8 cellular contexts compared by ENCODE assay signal in the genomic region with DNA sequence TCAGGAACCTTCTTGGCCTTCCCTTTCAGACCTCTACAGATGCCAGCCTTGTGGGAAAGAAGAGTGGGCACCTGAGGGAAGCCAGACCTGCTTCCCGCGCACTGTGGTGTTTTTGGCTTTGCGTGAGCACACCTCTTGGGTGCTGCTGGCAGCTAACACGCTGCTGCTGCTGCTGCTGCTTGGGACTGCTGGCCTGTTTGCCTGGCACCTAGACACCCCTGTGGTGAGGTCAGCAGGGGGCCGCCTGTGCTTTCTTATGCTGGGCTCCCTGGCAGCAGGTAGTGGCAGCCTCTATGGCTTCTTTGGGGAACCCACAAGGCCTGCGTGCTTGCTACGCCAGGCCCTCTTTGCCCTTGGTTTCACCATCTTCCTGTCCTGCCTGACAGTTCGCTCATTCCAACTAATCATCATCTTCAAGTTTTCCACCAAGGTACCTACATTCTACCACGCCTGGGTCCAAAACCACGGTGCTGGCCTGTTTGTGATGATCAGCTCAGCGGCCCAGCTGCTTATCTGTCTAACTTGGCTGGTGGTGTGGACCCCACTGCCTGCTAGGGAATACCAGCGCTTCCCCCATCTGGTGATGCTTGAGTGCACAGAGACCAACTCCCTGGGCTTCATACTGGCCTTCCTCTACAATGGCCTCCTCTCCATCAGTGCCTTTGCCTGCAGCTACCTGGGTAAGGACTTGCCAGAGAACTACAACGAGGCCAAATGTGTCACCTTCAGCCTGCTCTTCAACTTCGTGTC. TPM values are rescaled to one million over a fixed set of nuclear protein-coding genes. Genes with fewer than 3 reads are reported as not detected.
A peak's percentile ranks its signal among the peaks of the same experiment; 100 is the strongest.
DNase-seq lines count a peak whose midpoint lies in the region; ATAC-seq and TF ChIP-seq lines count a peak whose summit lies in the region.

No MANE protein-coding gene starts in this region.

- H3K36me3 ChIP-seq in transverse colon: no peaks in the 10 kb centered on the region

- no peak for DNase-seq in activated naive CD4-positive, alpha-beta T cell treated with anti-CD3 and anti-CD28 coated beads, Interleukin-2, amount 10 ng/mL, durations not matched to agents 7 days and 5 days
- DNase-seq in activated naive CD4-positive, alpha-beta T cell treated with anti-CD3 and anti-CD28 coated beads, Interleukin-2, amount 50 U/mL, for 16 hours: no peak
- DNase-seq in MCF 10A (ENCODE audit: unreplicated experiment) (no peak), mesothelial cell of epicardium (ENCODE audit: low spot score in 2 of 2, unreplicated experiment in 2 of 2) (no peak), transverse colon (no peak), NCI-H526 (lab: John Stamatoyannopoulos, UW) (no peak), GM03348 (ENCODE audit: low spot score) (no peak)

- peak overlapping the region; percentile 98 for H3K4me3 Mint-ChIP-seq in activated naive CD4-positive, alpha-beta T cell treated with anti-CD3 and anti-CD28 coated beads, Interleukin-2, amount 10 ng/mL, durations not matched to agents 7 days and 5 days
- H3K4me3 Mint-ChIP-seq in MCF 10A (ENCODE audit: unreplicated experiment) (peak overlapping the region; percentile 94), mesothelial cell of epicardium (peak overlapping the region; percentile 94)

- H3K36me3 Mint-ChIP-seq in activated naive CD4-positive, alpha-beta T cell treated with anti-CD3 and anti-CD28 coated beads, Interleukin-2, amount 10 ng/mL, durations not matched to agents 7 days and 5 days: peaks cover 11% of the 10 kb centered on the region
- no peaks in the 10 kb centered on the region for H3K36me3 Mint-ChIP-seq in MCF 10A (ENCODE audit: insufficient read depth, unreplicated experiment)
- H3K36me3 Mint-ChIP-seq in mesothelial cell of epicardium: no peaks in the 10 kb centered on the region

- TF ChIP-seq CTCF in MCF 10A (IDR thresholded peaks at IDR 0.05; ENCODE audit: unreplicated experiment) (no peak), mesothelial cell of epicardium (IDR thresholded peaks at IDR 0.05; ENCODE audit: unreplicated experiment) (no peak), transverse colon (IDR thresholded peaks at IDR 0.05) (no peak)

- 88% methylated on average over 14 of the region's 14 CpGs; no CpG with 5 or more reads in 1 of the 2 donors for WGBS in transverse colon (ENCODE audit: low coverage in 1 of 2), 2 donors

- in situ Hi-C loops in transverse colon (cut with MboI; ENCODE audit: low pct_ligation_motif_present in 1 of 4, low pct_unique_long_range_greater_than_20kb in 1 of 4, low sequenced_read_pairs in 3 of 4): loop anchor here in 1 of 4 donors (10.0 kb wide), 1 partner anchor 46 kb away; the partner anchor contains the start of gene THAP3

- H3K27me3 Mint-ChIP-seq in activated naive CD4-positive, alpha-beta T cell treated with anti-CD3 and anti-CD28 coated beads, Interleukin-2, amount 10 ng/mL, durations not matched to agents 7 days and 5 days: peaks cover 10% of the 10 kb centered on the region
- no peaks in the 10 kb centered on the region for H3K27me3 Mint-ChIP-seq in MCF 10A (ENCODE audit: insufficient read depth, unreplicated experiment)
- H3K27me3 Mint-ChIP-seq in mesothelial cell of epicardium (ENCODE audit: low read depth): no peaks in the 10 kb centered on the region

- no peaks in the 10 kb centered on the region for H3K9me3 Mint-ChIP-seq in activated naive CD4-positive, alpha-beta T cell treated with anti-CD3 and anti-CD28 coated beads, Interleukin-2, amount 10 ng/mL, durations not matched to agents 7 days and 5 days
- H3K9me3 Mint-ChIP-seq in MCF 10A (ENCODE audit: unreplicated experiment) (no peaks in the 10 kb centered on the region), mesothelial cell of epicardium (no peaks in the 10 kb centered on the region)

- no peak for ATAC-seq in GM21423 (IDR thresholded peaks at IDR 0.05; ENCODE audit: unreplicated experiment)

- peaks cover 34% of the 10 kb centered on the region for H3K4me1 Mint-ChIP-seq in activated naive CD4-positive, alpha-beta T cell treated with anti-CD3 and anti-CD28 coated beads, Interleukin-2, amount 10 ng/mL, durations not matched to agents 7 days and 5 days
- H3K4me1 Mint-ChIP-seq in MCF 10A (ENCODE audit: insufficient read depth, unreplicated experiment) (peaks cover 27% of the 10 kb centered on the region), mesothelial cell of epicardium (peaks cover 21% of the 10 kb centered on the region)

- no TSS peak for BruUV-seq in MCF 10A (replicated peaks; lab: Mats Ljungman, UMichigan)

- no peak for TF ChIP-seq POLR2A in transverse colon (IDR thresholded peaks at IDR 0.05)

- POLR2A ChIA-PET in MCF 10A (lab: Yijun Ruan, JAX): interaction anchor here (0.6 to 5.0 kb wide), 14 partner anchors 10 to 112 kb away, joined by 3 to 103 read pairs (median 5); partner anchors contain the start of genes KLHL21, NOL9, PLEKHG5 and TAS1R1

- H3K4me1 ChIP-seq in transverse colon: peaks cover 17 to 37% (median 35%) of the 10 kb centered on the region in 4 donors

- H3K27ac Mint-ChIP-seq in activated naive CD4-positive, alpha-beta T cell treated with anti-CD3 and anti-CD28 coated beads, Interleukin-2, amount 10 ng/mL, durations not matched to agents 7 days and 5 days: no peak overlapping the region
- peak overlapping the region; percentile 100 for H3K27ac Mint-ChIP-seq in MCF 10A (ENCODE audit: low read depth, unreplicated experiment)
- peak overlapping the region; percentile 97 for H3K27ac Mint-ChIP-seq in mesothelial cell of epicardium

- peak overlapping the region; percentile 89 to 98 (median 96) for H3K27ac ChIP-seq in transverse colon

- no peaks in the 10 kb centered on the region for H3K9me3 ChIP-seq in transverse colon

- CTCF ChIA-PET in activated naive CD4-positive, alpha-beta T cell treated with anti-CD3 and anti-CD28 coated beads, Interleukin-2, amount 10 ng/mL, durations not matched to agents 7 days and 5 days (lab: Charles Lee): interaction anchor here (1.4 kb wide), 1 partner anchor 22 kb away, joined by 4 read pairs; no protein-coding TSS in a partner anchor
- CTCF ChIA-PET in MCF 10A (lab: Yijun Ruan, JAX): interaction anchor here (0.6 to 1.7 kb wide), 5 partner anchors 24 to 236 kb away, joined by 3 to 10 read pairs (median 5); partner anchors contain the start of genes NOL9 and TAS1R1

- TF ChIP-seq EP300 in transverse colon (IDR thresholded peaks at IDR 0.05; ENCODE audit: low read depth): no peak

- no peaks in the 10 kb centered on the region for H3K27me3 ChIP-seq in transverse colon

- no peak overlapping the region for H3K4me3 ChIP-seq in transverse colon

- intact Hi-C loops in MCF 10A (cut with micrococcal nuclease): no loop called here
- intact Hi-C loops in transverse colon (cut with DNase I; ENCODE audit: low total_unique reads): no loop called here

RNA-seq across cellular contexts. Expression of gene ZBTB48, which starts 1.0 kb away (rescaled TPM):
- total RNA-seq in MCF 10A (2022) (40.6 TPM in 2 replicates), mesothelial cell of epicardium (33.6 to 41.5 TPM (median 33.8 TPM) in 3 replicates), transverse colon (10 to 100 TPM; 18.3 to 37.7 (median 30.5) TPM)

RNA-seq across cellular contexts. Expression of gene TAS1R1, which starts 23.7 kb away (rescaled TPM):
- total RNA-seq in MCF 10A (2022) (not detected in 2 replicates), mesothelial cell of epicardium (not detected in 3 replicates), transverse colon (under 1 TPM in 1 of 4 donors, not detected in 3; 0.48 TPM)

RNA-seq across cellular contexts. Expression of gene KLHL21, which starts 23.9 kb away (rescaled TPM):
- 14.0 and 19.5 TPM in 2 replicates for total RNA-seq in MCF 10A (2022)
- total RNA-seq in mesothelial cell of epicardium: 22.0 to 25.1 TPM (median 23.4 TPM) in 3 replicates
- total RNA-seq in transverse colon: 10 to 100 TPM; 23.6 to 67.7 (median 36.1) TPM

RNA-seq across cellular contexts. Expression of gene NOL9, which starts 24.5 kb away (rescaled TPM):
- total RNA-seq in MCF 10A (2022): 49.2 and 62.3 TPM in 2 replicates
- total RNA-seq in mesothelial cell of epicardium: 37.5 to 44.4 TPM (median 37.9 TPM) in 3 replicates
- 10 to 100 TPM in 2 of 4 donors, 1 to 10 TPM in 2; 8.0 to 30.0 (median 13.8) TPM for total RNA-seq in transverse colon

RNA-seq across cellular contexts. Expression of gene PHF13, which starts 34.7 kb away (rescaled TPM):
- 10.3 and 12.7 TPM in 2 replicates for total RNA-seq in MCF 10A (2022)
- 33.7 to 35.0 TPM (median 34.0 TPM) in 3 replicates for total RNA-seq in mesothelial cell of epicardium
- 10 to 100 TPM in 2 of 4 donors, 1 to 10 TPM in 2; 8.7 to 17.3 (median 10.3) TPM for total RNA-seq in transverse colon
